In genomic region chr6:159433550-159433949, GRCh38 we compare ENCODE assay signal across 2 cellular contexts.
TF ChIP-seq lines count a peak whose summit lies in the region.

No MANE protein-coding gene starts in this region.

TF ChIP-seq in HepG2, 621 proteins besides CTCF, POLR2A, EP300 and RAD21:
- TF ChIP-seq HIVEP1 (CRISPR knock-in tag; IDR thresholded peaks at IDR 0.05): no peak
- peak; percentile 33; the same call in 1 of the 2 replicates for TF ChIP-seq KDM5A (IDR thresholded peaks at IDR 0.05; ENCODE audit: borderline replicate concordance, low read length)

TF ChIP-seq in K562, 482 proteins besides CTCF, POLR2A, EP300 and RAD21:
- no peak for TF ChIP-seq ATF7 (IDR thresholded peaks at IDR 0.05)
- TF ChIP-seq CBX3 (IDR thresholded peaks at IDR 0.05; ENCODE audit: borderline replicate concordance in 1 of 2, low read length in 2 of 2): peak in 1 of 2 experiments; percentile 49; a peak in 1 of 3 replicates
- TF ChIP-seq CBX5 (IDR thresholded peaks at IDR 0.05; ENCODE audit: borderline replicate concordance, low read depth): peak; percentile 36; the same call in 1 of the 2 replicates
- TF ChIP-seq SUPT5H (IDR thresholded peaks at IDR 0.05): no peak
- peak; percentile 25; the same call in 1 of the 2 replicates for TF ChIP-seq TRIM28 (IDR thresholded peaks at IDR 0.05)
- TF ChIP-seq CCAR2 (IDR thresholded peaks at IDR 0.05; ENCODE audit: low read depth, low read length): no peak
- no peak for TF ChIP-seq NCOA4 (IDR thresholded peaks at IDR 0.05; ENCODE audit: partially characterized antibody)
- TF ChIP-seq CREB5 (CRISPR knock-in tag; IDR thresholded peaks at IDR 0.05): no peak
- no peak for TF ChIP-seq FOXK2 (conservative IDR thresholded peaks at IDR 0.05 in 1 of 2, IDR thresholded peaks at IDR 0.05 in 1 of 2; ENCODE audit: low read depth in 2 of 2)
- no peak for TF ChIP-seq NBN (IDR thresholded peaks at IDR 0.05; ENCODE audit: low read depth)
- TF ChIP-seq ZBTB9 (CRISPR knock-in tag; IDR thresholded peaks at IDR 0.05): no peak
- no peak for TF ChIP-seq IRF2 (CRISPR knock-in tag; IDR thresholded peaks at IDR 0.05)
- TF ChIP-seq ARHGAP35 (IDR thresholded peaks at IDR 0.05; ENCODE audit: partially characterized antibody): no peak
- no peak for TF ChIP-seq ZNF124 (CRISPR knock-in tag; IDR thresholded peaks at IDR 0.05)
- no peak for TF ChIP-seq FOXM1 (IDR thresholded peaks at IDR 0.05; ENCODE audit: low read depth)
- no peak for TF ChIP-seq FOXM1 (CRISPR knock-in tag; IDR thresholded peaks at IDR 0.05; ENCODE audit: low read depth)
- no peak for TF ChIP-seq SP1 (CRISPR knock-in tag; IDR thresholded peaks at IDR 0.05)
